8 cellular contexts compared by ENCODE assay signal in genomic region chr16:275041-275621, GRCh38.
DNase-seq lines count a peak whose midpoint lies in the region; ATAC-seq and TF ChIP-seq lines count a peak whose summit lies in the region.

No MANE protein-coding gene starts in this region.

- no peaks in the 10 kb centered on the region for H3K4me1 Mint-ChIP-seq in nephron progenitor cell

- H3K27me3 ChIP-seq in BLaER1 treated with 17β-estradiol and CSF1 and Interleukin-3, amounts not matched to agents 10 nM and 100 nM: peaks cover 45 to 73% (median 58%) of the 10 kb centered on the region in 11 experiments
- peaks cover 11% of the 10 kb centered on the region; the same call in 1 of the 2 replicates for H3K27me3 ChIP-seq in OCI-LY1 (ENCODE audit: insufficient read depth, low read length)

- peaks cover 74% of the 10 kb centered on the region for H3K27me3 Mint-ChIP-seq in nephron progenitor cell (ENCODE audit: low read depth, poor library complexity)

- H3K9me3 Mint-ChIP-seq in nephron progenitor cell: no peaks in the 10 kb centered on the region

- H3K36me3 ChIP-seq in BLaER1 treated with 17β-estradiol and CSF1 and Interleukin-3, amounts not matched to agents 10 nM and 100 nM: no peaks in the 10 kb centered on the region
- H3K36me3 ChIP-seq in OCI-LY1 (ENCODE audit: insufficient read depth, low read length): no peaks in the 10 kb centered on the region

- TF ChIP-seq CTCF in OCI-LY1 (IDR thresholded peaks at IDR 0.05; ENCODE audit: low read length) (no peak), epithelial cell of esophagus (IDR thresholded peaks at IDR 0.05; ENCODE audit: insufficient read depth, low read depth, low read length, missing control alignments) (no peak), nephron progenitor cell (IDR thresholded peaks at IDR 0.05) (no peak)

- H2AFZ ChIP-seq in OCI-LY1 (ENCODE audit: low read length): no peak overlapping the region

- H3K79me2 ChIP-seq in OCI-LY1 (ENCODE audit: insufficient read depth, low read length): no peaks in the 10 kb centered on the region

- ATAC-seq in GM21515 (IDR thresholded peaks at IDR 0.05; ENCODE audit: unreplicated experiment) (no peak), GM19023 (IDR thresholded peaks at IDR 0.05; ENCODE audit: unreplicated experiment) (no peak)

- peak overlapping the region in 1 of 11 experiments; percentile 5; a peak in 1 of 22 replicates for H3K9ac ChIP-seq in BLaER1 treated with 17β-estradiol and CSF1 and Interleukin-3, amounts not matched to agents 10 nM and 100 nM
- no peak overlapping the region for H3K9ac ChIP-seq in OCI-LY1 (ENCODE audit: low read length)

- no peaks in the 10 kb centered on the region for H3K9me3 ChIP-seq in BLaER1 treated with 17β-estradiol and CSF1 and Interleukin-3, amounts not matched to agents 10 nM and 100 nM (replicated peaks in 1 of 11)
- no peaks in the 10 kb centered on the region for H3K9me3 ChIP-seq in OCI-LY1 (ENCODE audit: low read length)

- H3K4me2 ChIP-seq in BLaER1 treated with 17β-estradiol and CSF1 and Interleukin-3, amounts not matched to agents 10 nM and 100 nM: peak overlapping the region in 8 of 11 experiments; percentile 42 to 77 (median 62); a peak in 15 of 22 replicates
- peak overlapping the region; percentile 64 for H3K4me2 ChIP-seq in OCI-LY1 (ENCODE audit: low read length)

- H3K27ac Mint-ChIP-seq in nephron progenitor cell: no peak overlapping the region

- no peaks in the 10 kb centered on the region for H3K9me2 ChIP-seq in OCI-LY1 (ENCODE audit: low read depth, low read length)

- H3K4me3 ChIP-seq in BLaER1 treated with 17β-estradiol and CSF1 and Interleukin-3, amounts not matched to agents 10 nM and 100 nM: no peak overlapping the region; a peak in 1 of 20 replicates
- peak overlapping the region; percentile 47 for H3K4me3 ChIP-seq in OCI-LY1 (ENCODE audit: low read depth, low read length, poor library complexity, severe bottlenecking)
- peak overlapping the region; percentile 16 for H3K4me3 ChIP-seq in epithelial cell of esophagus (ENCODE audit: low read length)

- H3K36me3 Mint-ChIP-seq in nephron progenitor cell (ENCODE audit: low read depth): no peaks in the 10 kb centered on the region

- peaks cover 0 to 20% (median 8%) of the 10 kb centered on the region in 10 experiments; a peak in 16 of 20 replicates for H3K4me1 ChIP-seq in BLaER1 treated with 17β-estradiol and CSF1 and Interleukin-3, amounts not matched to agents 10 nM and 100 nM
- peaks cover 9% of the 10 kb centered on the region for H3K4me1 ChIP-seq in OCI-LY1 (ENCODE audit: insufficient read depth, low read length, severe bottlenecking)

- H3F3A ChIP-seq in OCI-LY1 (ENCODE audit: insufficient read depth, low read length): no peaks in the 10 kb centered on the region

- peaks cover 0 to 21% (median 0%) of the 10 kb centered on the region in 11 experiments; a peak in 5 of 22 replicates for H4K20me1 ChIP-seq in BLaER1 treated with 17β-estradiol and CSF1 and Interleukin-3, amounts not matched to agents 10 nM and 100 nM
- H4K20me1 ChIP-seq in OCI-LY1 (ENCODE audit: insufficient read depth, low read length): no peaks in the 10 kb centered on the region

- no peak overlapping the region for H3K27ac ChIP-seq in BLaER1 treated with 17β-estradiol and CSF1 and Interleukin-3, amounts not matched to agents 10 nM and 100 nM
- H3K27ac ChIP-seq in OCI-LY1 (ENCODE audit: low read depth, low read length, poor library complexity, severe bottlenecking): no peak overlapping the region

- peak overlapping the region; percentile 72 for H3K4me3 Mint-ChIP-seq in nephron progenitor cell

- DNase-seq in epithelial cell of esophagus (ENCODE audit: low read depth): no peak
- peak; percentile 33 for DNase-seq in nephron progenitor cell
- no peak for DNase-seq in Ammon's horn (ENCODE audit: low spot score)
- no peak for DNase-seq in NCI-H345 treated with DMSO at 0.1 percent for 48 hours (lab: John Stamatoyannopoulos, UW; ENCODE audit: unreplicated experiment)

Comparison
In these comparisons a context has a peak if more than half of its experiments do, and no peak if none do; other contexts are left out.
1. H3K4me3 ChIP-seq: peak in OCI-LY1 (single experiment) and epithelial cell of esophagus (single experiment); none in BLaER1 treated with 17β-estradiol and CSF1 and Interleukin-3, amounts not matched to agents 10 nM and 100 nM (0 of 10).